25 cellular contexts compared by ENCODE assay signal in genomic region chr3:65857327-65857726, GRCh38.
"Had no signal": no experiment of that assay in that cellular context is flagged by ENCODE, and none has a peak within 500 bp of the region (broad histone marks: within the 10 kb centered on the region; RNA-seq: fewer than 3 reads in every experiment).

No MANE protein-coding gene starts in this region.

- H3K4me2 ChIP-seq: PC-9 had no signal

- H3K27ac Mint-ChIP-seq: activated CD4-positive, alpha-beta T cell treated with anti-CD3 and anti-CD28 coated beads, Interleukin-2, amount 10 ng/mL, durations not matched to agents 24 days and 14 days; activated naive CD4-positive, alpha-beta T cell treated with anti-CD3 and anti-CD28 coated beads, Interleukin-2, amount 10 ng/mL, durations not matched to agents 7 days and 5 days; activated naive CD8-positive, alpha-beta T cell; activated naive CD8-positive, alpha-beta T cell treated with anti-CD3 and anti-CD28 coated beads, Interleukin-2, amount 50 U/mL, for 24 hours had no signal

- H3K4me3 Mint-ChIP-seq: activated CD4-positive, alpha-beta T cell treated with anti-CD3 and anti-CD28 coated beads, Interleukin-2, amount 10 ng/mL, durations not matched to agents 24 days and 14 days; activated naive CD4-positive, alpha-beta T cell treated with anti-CD3 and anti-CD28 coated beads, Interleukin-2, amount 10 ng/mL, durations not matched to agents 7 days and 5 days; activated naive CD8-positive, alpha-beta T cell; activated naive CD8-positive, alpha-beta T cell treated with anti-CD3 and anti-CD28 coated beads, Interleukin-2, amount 50 U/mL, for 24 hours; brain had no signal

- H3K36me3 Mint-ChIP-seq: activated naive CD4-positive, alpha-beta T cell treated with anti-CD3 and anti-CD28 coated beads, Interleukin-2, amount 10 ng/mL, durations not matched to agents 7 days and 5 days; activated naive CD8-positive, alpha-beta T cell; brain had no signal

- H2AFZ ChIP-seq: PC-9 had no signal

- DNase-seq: activated CD4-positive, alpha-beta T cell treated with anti-CD3 and anti-CD28 coated beads, Interleukin-2, amount 10 ng/mL, durations not matched to agents 24 days and 14 days; activated CD4-positive, alpha-beta T cell treated with anti-CD3 and anti-CD28 coated beads, Interleukin-2, amount 50 U/mL, for 48 hours; activated CD8-positive, alpha-beta memory T cell treated with anti-CD3 and anti-CD28 coated beads, Interleukin-2, amount 50 U/mL, for 48 hours; activated effector memory CD4-positive, alpha-beta T cell treated with Interleukin-2 at 50 U/mL for 16 hours; activated naive CD4-positive, alpha-beta T cell treated with anti-CD3 and anti-CD28 coated beads, Interleukin-2, amount 10 ng/mL, durations not matched to agents 7 days and 5 days; activated naive CD8-positive, alpha-beta T cell treated with anti-CD3 and anti-CD28 coated beads, Interleukin-2, amount 50 U/mL, for 24 hours; activated T-cell treated with anti-CD3 and anti-CD28 coated beads, Interleukin-2, amount 50 U/mL, for 48 hours; anterior cingulate cortex; central memory CD4-positive, alpha-beta T cell; Kasumi-1; KG1; MM.1S; NCI-H1092; NCI-H1436 treated with DMSO at 0.1 percent for 48 hours; NCI-H1694 treated with DMSO at 0.1 percent for 48 hours; NCI-H2029; NCI-H2171; NCI-H510A; NCI-H526; NCI-H748 treated with DMSO at 0.1 percent for 48 hours; PC-9; Right ventricle myocardium superior; T1000 had no signal

- ATAC-seq: activated naive CD8-positive, alpha-beta T cell treated with anti-CD3 and anti-CD28 coated beads, Interleukin-2, amount 50 U/mL, for 24 hours had no signal

- H3K4me3 ChIP-seq: PC-9 had no signal

- H3K4me1 Mint-ChIP-seq: activated CD4-positive, alpha-beta T cell treated with anti-CD3 and anti-CD28 coated beads, Interleukin-2, amount 10 ng/mL, durations not matched to agents 24 days and 14 days; activated naive CD4-positive, alpha-beta T cell treated with anti-CD3 and anti-CD28 coated beads, Interleukin-2, amount 10 ng/mL, durations not matched to agents 7 days and 5 days; activated naive CD8-positive, alpha-beta T cell treated with anti-CD3 and anti-CD28 coated beads, Interleukin-2, amount 50 U/mL, for 24 hours had no signal

- H3K27ac ChIP-seq: PC-9 had no signal

- H3K27me3 Mint-ChIP-seq: activated CD4-positive, alpha-beta T cell treated with anti-CD3 and anti-CD28 coated beads, Interleukin-2, amount 10 ng/mL, durations not matched to agents 24 days and 14 days; activated naive CD4-positive, alpha-beta T cell treated with anti-CD3 and anti-CD28 coated beads, Interleukin-2, amount 10 ng/mL, durations not matched to agents 7 days and 5 days; activated naive CD8-positive, alpha-beta T cell; activated naive CD8-positive, alpha-beta T cell treated with anti-CD3 and anti-CD28 coated beads, Interleukin-2, amount 50 U/mL, for 24 hours had no signal

- H3K9me3 Mint-ChIP-seq: activated CD4-positive, alpha-beta T cell treated with anti-CD3 and anti-CD28 coated beads, Interleukin-2, amount 10 ng/mL, durations not matched to agents 24 days and 14 days; activated naive CD8-positive, alpha-beta T cell treated with anti-CD3 and anti-CD28 coated beads, Interleukin-2, amount 50 U/mL, for 24 hours had no signal
